Comparison of ENCODE assay signal across 12 cellular contexts in genomic region chr11:71138737-71139425, GRCh38.
A peak's percentile ranks its signal among the peaks of the same experiment; 100 is the strongest.
DNase-seq lines count a peak whose midpoint lies in the region; ATAC-seq and TF ChIP-seq lines count a peak whose summit lies in the region.
"Had no signal": no experiment of that assay in that cellular context is flagged by ENCODE, and none has a peak within 500 bp of the region (broad histone marks: within the 10 kb centered on the region; RNA-seq: fewer than 3 reads in every experiment).

No MANE protein-coding gene starts in this region.

- no peak overlapping the region for H3K4me2 ChIP-seq in osteoblast (ENCODE audit: insufficient read depth, low read length)

- H2AFZ ChIP-seq in osteoblast (ENCODE audit: low read length), result no peak overlapping the region

- H3K27ac ChIP-seq in VCaP (peak overlapping the region; percentile 77), osteoblast (ENCODE audit: low read depth, low read length) (no peak overlapping the region), temporal lobe (ENCODE audit: low read depth, low read length) (peak overlapping the region; percentile 79)
- H3K27ac ChIP-seq: RWPE1, SJCRH30 had no signal

- no peak for TF ChIP-seq CTCF in VCaP (conservative IDR thresholded peaks at IDR 0.05)
- no peak for TF ChIP-seq CTCF in osteoblast (IDR thresholded peaks at IDR 0.05; ENCODE audit: extremely low read depth, low read depth, low read length)

- no peaks in the 10 kb centered on the region for H3K9me3 ChIP-seq in osteoblast (ENCODE audit: low read depth, low read length)
- H3K9me3 ChIP-seq: BLaER1, SJCRH30 had no signal

- peaks cover 5% of the 10 kb centered on the region for H3K4me1 ChIP-seq in osteoblast (ENCODE audit: insufficient read depth, low read length)

- DNase-seq in head of caudate nucleus (peak in 33 of 42 donors; percentile 21 to 80 (median 46)), osteoblast (ENCODE audit: insufficient read length, low spot score, missing footprints) (peak; percentile 74), NCI-H69 (lab: John Stamatoyannopoulos, UW) (no peak), NAMALWA (ENCODE audit: low spot score) (no peak)
- DNase-seq: NCI-H1417 treated with DMSO at 0.1 percent for 48 hours, NCI-H526 treated with DMSO at 0.1 percent for 48 hours, SJCRH30 had no signal

- H3K79me2 ChIP-seq in osteoblast (ENCODE audit: insufficient read depth, low read length), result no peaks in the 10 kb centered on the region

- H3K4me3 ChIP-seq in osteoblast (ENCODE audit: insufficient read depth, low read length), result no peak overlapping the region
- H3K4me3 ChIP-seq: BLaER1, SJCRH30 had no signal

- no peaks in the 10 kb centered on the region for H3K27me3 ChIP-seq in osteoblast (ENCODE audit: insufficient read depth, low read length)
- H3K27me3 ChIP-seq: BLaER1, SJCRH30 had no signal

- intact Hi-C loops in head of caudate nucleus (cut with DNase I), result no loop called here

- ATAC-seq in activated CD4-positive, CD25-positive, alpha-beta regulatory T cell treated with anti-CD3 and anti-CD28 coated beads, Interleukin-2, amount 50 U/mL, for 24 hours, result no peak

- H3K36me3 ChIP-seq in osteoblast (ENCODE audit: insufficient read depth, low read length), result no peaks in the 10 kb centered on the region
- H3K36me3 ChIP-seq: BLaER1, SJCRH30 had no signal

- H4K20me1 ChIP-seq in osteoblast (ENCODE audit: insufficient read depth, low read length), result no peaks in the 10 kb centered on the region
- H4K20me1 ChIP-seq: BLaER1 had no signal

Comparison
In these comparisons a context has a peak if more than half of its experiments do, and no peak if none do; other contexts are left out.
1. DNase-seq: peak in head of caudate nucleus (33 of 42) and osteoblast (single experiment); none in NCI-H69 (single experiment) and NAMALWA (single experiment).